ENCODE assay signal across 9 cellular contexts in the genomic region with DNA sequence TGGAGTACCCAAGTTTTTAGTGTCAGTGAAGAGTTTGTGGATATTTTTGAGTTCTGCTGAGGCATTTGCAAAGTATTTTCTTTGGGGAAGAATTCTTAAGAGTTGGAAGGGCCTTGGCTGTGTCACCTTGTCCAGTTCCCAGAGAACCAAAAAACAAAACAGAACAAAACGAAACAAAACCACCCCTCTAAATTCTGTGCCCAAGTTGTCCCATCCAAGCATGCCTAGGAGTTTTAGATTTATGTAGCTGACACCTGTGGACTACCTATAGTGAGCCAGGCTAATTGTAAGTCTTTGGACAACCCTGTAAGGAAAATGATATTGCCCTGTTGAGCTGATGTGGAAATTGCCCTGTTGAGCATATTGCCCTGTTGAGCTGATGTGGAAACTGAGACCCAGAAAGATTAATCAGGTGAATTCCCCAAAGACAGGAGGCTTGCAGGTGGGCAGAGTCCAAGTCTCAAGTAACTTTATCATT. TPM values are rescaled to one million over a fixed set of nuclear protein-coding genes. Genes with fewer than 3 reads are reported as not detected.
DNase-seq lines count a peak whose midpoint lies in the region; ATAC-seq and TF ChIP-seq lines count a peak whose summit lies in the region.
"Had no signal": no experiment of that assay in that cellular context is flagged by ENCODE, and none has a peak within 500 bp of the region (broad histone marks: within the 10 kb centered on the region; RNA-seq: fewer than 3 reads in every experiment).

No MANE protein-coding gene starts in this region.

- TF ChIP-seq CTCF in OCI-LY3 (IDR thresholded peaks at IDR 0.05; ENCODE audit: low read depth, low read length): no peak
- no peak for TF ChIP-seq CTCF in endothelial cell (IDR thresholded peaks at IDR 0.05; ENCODE audit: unreplicated experiment)

- H3K79me2 ChIP-seq in OCI-LY3 (ENCODE audit: low read length): no peaks in the 10 kb centered on the region

- no peaks in the 10 kb centered on the region for H3K9me3 ChIP-seq in CD4-positive, CD25-positive, alpha-beta regulatory T cell (ENCODE audit: control insufficient read depth in 2 of 2, low read length in 2 of 2)
- H3K9me3 ChIP-seq in OCI-LY3 (ENCODE audit: insufficient read depth, low read length) (no peaks in the 10 kb centered on the region), neuron (ENCODE audit: low read length) (peaks cover 2% of the 10 kb centered on the region)

- DNase-seq in CD4-positive, CD25-positive, alpha-beta regulatory T cell: no peak
- no peak for DNase-seq in endothelial cell (ENCODE audit: low spot score)
- DNase-seq in DMS 273 treated with DMSO at 0.1 percent for 48 hours (lab: John Stamatoyannopoulos, UW): no peak
- no peak for DNase-seq in NCI-H1694 (lab: John Stamatoyannopoulos, UW)
- no peak for DNase-seq in DMS153 treated with DMSO at 0.1 percent for 48 hours (lab: John Stamatoyannopoulos, UW; ENCODE audit: unreplicated experiment)

- H3K4me1 Mint-ChIP-seq in CD4-positive, CD25-positive, alpha-beta regulatory T cell: peaks cover 22 to 54% (median 39%) of the 10 kb centered on the region in 4 donors
- peaks cover 15% of the 10 kb centered on the region for H3K4me1 Mint-ChIP-seq in endothelial cell (ENCODE audit: unreplicated experiment)

- H3K27ac Mint-ChIP-seq in CD4-positive, CD25-positive, alpha-beta regulatory T cell: peak overlapping the region; percentile 71 to 87 (median 76)
- H3K27ac Mint-ChIP-seq in endothelial cell (ENCODE audit: unreplicated experiment): peak overlapping the region; percentile 63

- peak overlapping the region; percentile 86 to 91 (median 90) for H3K4me3 Mint-ChIP-seq in CD4-positive, CD25-positive, alpha-beta regulatory T cell
- peak overlapping the region; percentile 90 for H3K4me3 Mint-ChIP-seq in endothelial cell (ENCODE audit: unreplicated experiment)

- ATAC-seq in CD4-positive, CD25-positive, alpha-beta regulatory T cell (ENCODE audit: low read depth in 2 of 2): no peak
- no peak for ATAC-seq in GM21423 (IDR thresholded peaks at IDR 0.05; ENCODE audit: unreplicated experiment)

- H3K4me1 ChIP-seq in CD4-positive, CD25-positive, alpha-beta regulatory T cell (ENCODE audit: control insufficient read depth, insufficient read depth, low read length, poor library complexity, severe bottlenecking): peaks cover 25% of the 10 kb centered on the region
- H3K4me1 ChIP-seq in OCI-LY3 (ENCODE audit: low read length) (peaks cover 10% of the 10 kb centered on the region), neuron (ENCODE audit: insufficient read depth, low read length) (peaks cover 19% of the 10 kb centered on the region)

- H3K27me3 ChIP-seq in CD4-positive, CD25-positive, alpha-beta regulatory T cell (ENCODE audit: control insufficient read depth, insufficient read depth, low read length): no peaks in the 10 kb centered on the region
- H3K27me3 ChIP-seq in OCI-LY3 (ENCODE audit: low read depth, low read length) (no peaks in the 10 kb centered on the region), neuron (ENCODE audit: insufficient read depth, low read length) (peaks cover 4% of the 10 kb centered on the region)

- H3K4me3 ChIP-seq in CD4-positive, CD25-positive, alpha-beta regulatory T cell (ENCODE audit: low read depth, low read length): peak overlapping the region; percentile 91
- H3K4me3 ChIP-seq in OCI-LY3 (ENCODE audit: low read length) (peak overlapping the region; percentile 85), neuron (ENCODE audit: low read length) (peak overlapping the region; percentile 88)

- peaks cover 10% of the 10 kb centered on the region for H3K36me3 ChIP-seq in CD4-positive, CD25-positive, alpha-beta regulatory T cell (ENCODE audit: control insufficient read depth, insufficient read depth, low read length)
- H3K36me3 ChIP-seq in OCI-LY3 (replicated peaks; ENCODE audit: low read depth, low read length) (peaks cover 9% of the 10 kb centered on the region), neuron (ENCODE audit: insufficient read depth, low read length) (peaks cover 5% of the 10 kb centered on the region)

- peak overlapping the region; percentile 63 for H3K9ac ChIP-seq in OCI-LY3 (ENCODE audit: low read length)

- peak overlapping the region; percentile 77 for H3K27ac ChIP-seq in CD4-positive, CD25-positive, alpha-beta regulatory T cell (ENCODE audit: insufficient read depth, low read length, poor library complexity, severe bottlenecking)
- no peak overlapping the region; the same call in 1 of the 2 replicates for H3K27ac ChIP-seq in OCI-LY3 (ENCODE audit: low read length)

- H3K4me2 ChIP-seq in OCI-LY3 (ENCODE audit: low read length): peak overlapping the region; percentile 67

- H3K9me3 Mint-ChIP-seq in CD4-positive, CD25-positive, alpha-beta regulatory T cell: peaks cover 0 to 2% (median 0%) of the 10 kb centered on the region in 7 donors
- no peaks in the 10 kb centered on the region for H3K9me3 Mint-ChIP-seq in endothelial cell (ENCODE audit: unreplicated experiment)

- peaks cover 23% of the 10 kb centered on the region for H3K36me3 Mint-ChIP-seq in CD4-positive, CD25-positive, alpha-beta regulatory T cell
- peaks cover 20% of the 10 kb centered on the region for H3K36me3 Mint-ChIP-seq in endothelial cell (ENCODE audit: low read depth, unreplicated experiment)

- H2AFZ ChIP-seq in OCI-LY3 (ENCODE audit: low read depth, low read length): peak overlapping the region; percentile 51; the same call in 1 of the 2 replicates
- peak overlapping the region; percentile 88 for H2AFZ ChIP-seq in neuron (ENCODE audit: low read depth, low read length)

- H3K27me3 Mint-ChIP-seq in CD4-positive, CD25-positive, alpha-beta regulatory T cell: no peaks in the 10 kb centered on the region
- H3K27me3 Mint-ChIP-seq in endothelial cell (ENCODE audit: unreplicated experiment): peaks cover 2% of the 10 kb centered on the region

- no peaks in the 10 kb centered on the region for H4K20me1 ChIP-seq in OCI-LY3 (ENCODE audit: insufficient read depth, low read length)

RNA-seq across cellular contexts. Expression of gene ECI2, which starts 1.0 kb away (rescaled TPM):
- 18.8 TPM for total RNA-seq in CD4-positive, CD25-positive, alpha-beta regulatory T cell
- polyA plus RNA-seq in CD4-positive, CD25-positive, alpha-beta regulatory T cell: 100 to 1,000 TPM in 1 of 4 donors, 10 to 100 TPM in 3; 80.4 to 102 (median 86.4) TPM
- 66.3 TPM for total RNA-seq in endothelial cell (ENCODE audit: unreplicated experiment)

RNA-seq across cellular contexts. Expression of gene FAM217A, which starts 57.5 kb away (rescaled TPM):
- not detected for total RNA-seq in CD4-positive, CD25-positive, alpha-beta regulatory T cell
- polyA plus RNA-seq in CD4-positive, CD25-positive, alpha-beta regulatory T cell: under 1 TPM in 2 of 4 donors, not detected in 2; 0.08 to 0.22 TPM
- total RNA-seq in endothelial cell (ENCODE audit: unreplicated experiment): not detected
- total RNA-seq: T-helper 2 cell treated with Interferon-gamma antibody and Interleukin-4, amounts not matched to agents 100 ng/mL and 5 ng/mL, for 36 hours had no signal
